In genomic region chr10:110313674-110314073, GRCh38 we compare ENCODE assay signal across 34 cellular contexts.
"Had no signal": no experiment of that assay in that cellular context is flagged by ENCODE, and none has a peak within 500 bp of the region (broad histone marks: within the 10 kb centered on the region; RNA-seq: fewer than 3 reads in every experiment).

No MANE protein-coding gene starts in this region.

- FAIRE-seq: endometrium, endothelial cell of umbilical vein, frontal cortex had no signal

- H3K27me3 ChIP-seq: ascending aorta, breast epithelium, cardiac muscle cell, colonic mucosa had no signal

- H3K9me3 Mint-ChIP-seq: activated CD4-positive, alpha-beta T cell treated with anti-CD3 and anti-CD28 coated beads, Interleukin-2, amount 10 ng/mL, durations not matched to agents 7 days and 5 days; activated naive CD4-positive, alpha-beta T cell treated with anti-CD3 and anti-CD28 coated beads for 36 hours; activated naive CD4-positive, alpha-beta T cell treated with anti-CD3 and anti-CD28 coated beads, Interleukin-2, amount 50 U/mL, for 24 hours; activated naive CD8-positive, alpha-beta T cell treated with anti-CD3 and anti-CD28 coated beads for 36 hours; activated naive CD8-positive, alpha-beta T cell treated with anti-CD3 and anti-CD28 coated beads, Interleukin-2, amount 50 U/mL, for 24 hours; brain; T-helper 2 cell treated with Interferon-gamma antibody and Interleukin-4, amounts not matched to agents 5 μg/mL and 100 μg/mL, for 36 hours had no signal

- H3K4me1 ChIP-seq: adrenal gland, ascending aorta, breast epithelium, colonic mucosa had no signal

- H3K4me3 ChIP-seq: adrenal gland, ascending aorta, breast epithelium, cardiac muscle cell, colonic mucosa, esophagus squamous epithelium had no signal

- H3K27ac Mint-ChIP-seq: activated CD4-positive, alpha-beta T cell treated with anti-CD3 and anti-CD28 coated beads for 36 hours; activated CD4-positive, alpha-beta T cell treated with anti-CD3 and anti-CD28 coated beads, Interleukin-2, amount 10 ng/mL, durations not matched to agents 7 days and 5 days; activated CD8-positive, alpha-beta memory T cell treated with anti-CD3 and anti-CD28 coated beads, Interleukin-2, amount 10 ng/mL, durations not matched to agents 7 days and 5 days; activated CD8-positive, alpha-beta T cell treated with anti-CD3 and anti-CD28 coated beads, Interleukin-2, amount 10 ng/mL, durations not matched to agents 7 days and 5 days; activated naive CD4-positive, alpha-beta T cell treated with anti-CD3 and anti-CD28 coated beads for 36 hours; activated naive CD4-positive, alpha-beta T cell treated with anti-CD3 and anti-CD28 coated beads, Interleukin-2, amount 50 U/mL, for 24 hours; activated naive CD8-positive, alpha-beta T cell treated with anti-CD3 and anti-CD28 coated beads for 36 hours; activated naive CD8-positive, alpha-beta T cell treated with anti-CD3 and anti-CD28 coated beads, Interleukin-2, amount 50 U/mL, for 24 hours; brain; T-helper 17 cell; T-helper 2 cell treated with Interferon-gamma antibody and Interleukin-4, amounts not matched to agents 5 μg/mL and 100 μg/mL, for 36 hours had no signal

- H3K36me3 Mint-ChIP-seq: activated CD8-positive, alpha-beta memory T cell treated with anti-CD3 and anti-CD28 coated beads, Interleukin-2, amount 10 ng/mL, durations not matched to agents 7 days and 5 days; activated naive CD4-positive, alpha-beta T cell treated with anti-CD3 and anti-CD28 coated beads, Interleukin-2, amount 50 U/mL, for 24 hours; activated naive CD8-positive, alpha-beta T cell treated with anti-CD3 and anti-CD28 coated beads for 36 hours; brain had no signal

- ATAC-seq: activated CD8-positive, alpha-beta memory T cell treated with anti-CD3 and anti-CD28 coated beads, Interleukin-2, amount 10 ng/mL, durations not matched to agents 7 days and 5 days; activated CD8-positive, alpha-beta T cell treated with anti-CD3 and anti-CD28 coated beads, Interleukin-2, amount 10 ng/mL, durations not matched to agents 7 days and 5 days; T-helper 17 cell had no signal

- DNase-seq: activated CD4-positive, alpha-beta T cell treated with anti-CD3 and anti-CD28 coated beads for 36 hours; activated CD4-positive, alpha-beta T cell treated with anti-CD3 and anti-CD28 coated beads, Interleukin-2, amount 10 ng/mL, durations not matched to agents 7 days and 5 days; activated CD4-positive, alpha-beta T cell treated with anti-CD3 and anti-CD28 coated beads, Interleukin-2, amount 50 U/mL, for 4 hours; activated CD4-positive, CD25-positive, alpha-beta regulatory T cell; activated CD4-positive, CD25-positive, alpha-beta regulatory T cell treated with anti-CD3 and anti-CD28 coated beads, Interleukin-2, amount 50 U/mL, for 72 hours; activated CD8-positive, alpha-beta memory T cell treated with anti-CD3 and anti-CD28 coated beads, Interleukin-2, amount 10 ng/mL, durations not matched to agents 7 days and 5 days; activated CD8-positive, alpha-beta memory T cell treated with anti-CD3 and anti-CD28 coated beads, Interleukin-2, amount 50 U/mL, for 4 hours; activated CD8-positive, alpha-beta T cell treated with anti-CD3 and anti-CD28 coated beads, Interleukin-2, amount 10 ng/mL, durations not matched to agents 7 days and 5 days; activated effector memory CD4-positive, alpha-beta T cell treated with anti-CD3 and anti-CD28 coated beads, Interleukin-2, amount 50 U/mL, for 16 hours; activated naive CD4-positive, alpha-beta T cell treated with anti-CD3 and anti-CD28 coated beads for 36 hours; activated naive CD8-positive, alpha-beta T cell treated with anti-CD3 and anti-CD28 coated beads for 36 hours; activated naive CD8-positive, alpha-beta T cell treated with anti-CD3 and anti-CD28 coated beads, Interleukin-2, amount 50 U/mL, for 24 hours; activated T-cell treated with anti-CD3 and anti-CD28 coated beads, Interleukin-2, amount 50 U/mL, for 1 hour; activated T-cell treated with anti-CD3 and anti-CD28 coated beads, Interleukin-2, amount 50 U/mL, for 48 hours; adrenal gland; central memory CD4-positive, alpha-beta T cell; cerebellar nuclear complex; colonic mucosa; effector CD8-positive, alpha-beta T cell; esophagus squamous epithelium; head of caudate nucleus; T-helper 1 cell; T-helper 17 cell; T1000 had no signal

- H3K9me3 ChIP-seq: adrenal gland, ascending aorta, breast epithelium, colonic mucosa, esophagus squamous epithelium had no signal

- H3K4me3 Mint-ChIP-seq: activated CD4-positive, alpha-beta T cell treated with anti-CD3 and anti-CD28 coated beads for 36 hours; activated CD4-positive, alpha-beta T cell treated with anti-CD3 and anti-CD28 coated beads, Interleukin-2, amount 10 ng/mL, durations not matched to agents 7 days and 5 days; activated CD8-positive, alpha-beta memory T cell treated with anti-CD3 and anti-CD28 coated beads, Interleukin-2, amount 10 ng/mL, durations not matched to agents 7 days and 5 days; activated CD8-positive, alpha-beta T cell treated with anti-CD3 and anti-CD28 coated beads, Interleukin-2, amount 10 ng/mL, durations not matched to agents 7 days and 5 days; activated naive CD4-positive, alpha-beta T cell treated with anti-CD3 and anti-CD28 coated beads for 36 hours; activated naive CD4-positive, alpha-beta T cell treated with anti-CD3 and anti-CD28 coated beads, Interleukin-2, amount 50 U/mL, for 24 hours; activated naive CD8-positive, alpha-beta T cell treated with anti-CD3 and anti-CD28 coated beads for 36 hours; activated naive CD8-positive, alpha-beta T cell treated with anti-CD3 and anti-CD28 coated beads, Interleukin-2, amount 50 U/mL, for 24 hours; brain; T-helper 17 cell; T-helper 2 cell treated with Interferon-gamma antibody and Interleukin-4, amounts not matched to agents 5 μg/mL and 100 μg/mL, for 36 hours had no signal

- H3K27ac ChIP-seq: adrenal gland, ascending aorta, breast epithelium, cardiac muscle cell, colonic mucosa, epithelial cell of prostate, esophagus squamous epithelium had no signal

- H3K36me3 ChIP-seq: adrenal gland, ascending aorta, breast epithelium, cardiac muscle cell, colonic mucosa, esophagus squamous epithelium had no signal

- H3K27me3 Mint-ChIP-seq: activated CD8-positive, alpha-beta memory T cell treated with anti-CD3 and anti-CD28 coated beads, Interleukin-2, amount 10 ng/mL, durations not matched to agents 7 days and 5 days; activated naive CD4-positive, alpha-beta T cell treated with anti-CD3 and anti-CD28 coated beads, Interleukin-2, amount 50 U/mL, for 24 hours had no signal
